ENCODE assay signal across 29 cellular contexts in genomic region chr13:21610687-21611086, GRCh38.
"Had no signal": no experiment of that assay in that cellular context is flagged by ENCODE, and none has a peak within 500 bp of the region (broad histone marks: within the 10 kb centered on the region; RNA-seq: fewer than 3 reads in every experiment).

No MANE protein-coding gene starts in this region.

- H3K4me1 Mint-ChIP-seq: natural killer cell; stimulated activated effector memory CD8-positive, alpha-beta T cell treated with anti-CD3 and anti-CD28 coated beads, Interleukin-12 subunit alpha, Interleukin-12 subunit beta, amount 100 ng/mL, for 72 hours; stimulated activated naive B cell treated with anti-CD40 and anti-IgM and Interleukin-4, amounts not matched to agents 10 μg/mL and 1 μg/mL and 100 μg/mL, for 72 hours had no signal

- FAIRE-seq: small intestine had no signal

- H3K27ac ChIP-seq: neural progenitor cell, ovary, parathyroid adenoma, psoas muscle, right lobe of liver, sigmoid colon, suprapubic skin, thoracic aorta, thyroid gland, tibial nerve, upper lobe of left lung, uterus had no signal

- H3K4me1 ChIP-seq: neural progenitor cell, parathyroid adenoma, psoas muscle, right lobe of liver, sigmoid colon, suprapubic skin, thyroid gland, tibial nerve, upper lobe of left lung, uterus had no signal

- H3K9me3 ChIP-seq: ovary, psoas muscle, right lobe of liver, sigmoid colon, suprapubic skin, thoracic aorta, thyroid gland, tibial nerve, upper lobe of left lung, uterus had no signal

- ATAC-seq: naive thymus-derived CD4-positive, alpha-beta T cell; natural killer cell; psoas muscle; stimulated activated effector memory CD8-positive, alpha-beta T cell treated with anti-CD3 and anti-CD28 coated beads, Interleukin-12 subunit alpha, Interleukin-12 subunit beta, amount 100 ng/mL, for 72 hours; stimulated activated naive B cell treated with anti-CD40 and anti-IgM and Interleukin-4, amounts not matched to agents 10 μg/mL and 1 μg/mL and 100 μg/mL, for 72 hours had no signal

- H3K4me2 ChIP-seq: neural progenitor cell had no signal

- H3K9ac ChIP-seq: neural progenitor cell, parathyroid adenoma had no signal

- H3K36me3 ChIP-seq: neural progenitor cell, ovary, right lobe of liver, sigmoid colon, suprapubic skin, thoracic aorta, thyroid gland, tibial nerve, upper lobe of left lung, uterus had no signal

- H3K4me3 Mint-ChIP-seq: naive thymus-derived CD4-positive, alpha-beta T cell; natural killer cell; nephron; neural progenitor cell; stimulated activated effector memory CD8-positive, alpha-beta T cell treated with anti-CD3 and anti-CD28 coated beads, Interleukin-12 subunit alpha, Interleukin-12 subunit beta, amount 100 ng/mL, for 72 hours; stimulated activated naive B cell treated with anti-CD40 and anti-IgM and Interleukin-4, amounts not matched to agents 10 μg/mL and 1 μg/mL and 100 μg/mL, for 72 hours; stimulated activated naive CD8-positive, alpha-beta T cell treated with anti-CD3 and anti-CD28 coated beads, Interleukin-15, Interleukin-2, amounts not matched to agents 100 ng/mL and 50 ng/mL, for 24 hours had no signal

- H3K79me2 ChIP-seq: parathyroid adenoma had no signal

- H2AFZ ChIP-seq: neural progenitor cell, parathyroid adenoma had no signal

- H3K9me3 Mint-ChIP-seq: natural killer cell; nephron; neural progenitor cell; stimulated activated effector memory CD8-positive, alpha-beta T cell treated with anti-CD3 and anti-CD28 coated beads, Interleukin-12 subunit alpha, Interleukin-12 subunit beta, amount 100 ng/mL, for 72 hours; stimulated activated naive B cell treated with anti-CD40 and anti-IgM and Interleukin-4, amounts not matched to agents 10 μg/mL and 1 μg/mL and 100 μg/mL, for 72 hours; stimulated activated naive CD8-positive, alpha-beta T cell treated with anti-CD3 and anti-CD28 coated beads, Interleukin-15, Interleukin-2, amounts not matched to agents 100 ng/mL and 50 ng/mL, for 24 hours had no signal

- H3K4me3 ChIP-seq: neural progenitor cell, ovary, psoas muscle, right lobe of liver, sigmoid colon, suprapubic skin, thoracic aorta, thyroid gland, tibial nerve, upper lobe of left lung, uterus had no signal

- H3K27ac Mint-ChIP-seq: naive thymus-derived CD4-positive, alpha-beta T cell; natural killer cell; nephron; neural progenitor cell; progenitor cell of endocrine pancreas; stimulated activated effector memory CD8-positive, alpha-beta T cell treated with anti-CD3 and anti-CD28 coated beads, Interleukin-12 subunit alpha, Interleukin-12 subunit beta, amount 100 ng/mL, for 72 hours; stimulated activated naive B cell treated with anti-CD40 and anti-IgM and Interleukin-4, amounts not matched to agents 10 μg/mL and 1 μg/mL and 100 μg/mL, for 72 hours; stimulated activated naive CD8-positive, alpha-beta T cell treated with anti-CD3 and anti-CD28 coated beads, Interleukin-15, Interleukin-2, amounts not matched to agents 100 ng/mL and 50 ng/mL, for 24 hours had no signal

- H3K27me3 ChIP-seq: ovary, right lobe of liver, sigmoid colon, thyroid gland, tibial nerve, upper lobe of left lung, uterus had no signal

- DNase-seq: naive thymus-derived CD4-positive, alpha-beta T cell; natural killer cell; occipital lobe; ovary; psoas muscle; right cardiac atrium; right lobe of liver; sigmoid colon; small intestine; stimulated activated CD4-positive, alpha-beta T cell treated with anti-CD3 and anti-CD28 coated beads, Interleukin-15, amount 100 ng/mL, for 24 hours; stimulated activated CD4-positive, alpha-beta T cell treated with anti-CD3 and anti-CD28 coated beads, Interleukin-2, amount 100 ng/mL, for 24 hours; stimulated activated CD4-positive, alpha-beta T cell treated with anti-CD3 and anti-CD28 coated beads, Interleukin-2, amount 100 ng/mL, for 48 hours; stimulated activated CD4-positive, alpha-beta T cell treated with anti-CD3 and anti-CD28 coated beads, Interleukin-4, amount 100 ng/mL, for 24 hours; stimulated activated naive B cell treated with anti-CD40 and anti-IgM and Interleukin-4, amounts not matched to agents 10 μg/mL and 1 μg/mL and 100 μg/mL, for 72 hours; stimulated activated naive CD4-positive, alpha-beta T cell treated with Interleukin-2 at 50 U/mL for 16 hours; substantia nigra; thyroid gland; trophoblast cell; uterus had no signal
